1 cellular context compared by ENCODE assay signal in the genomic region with DNA sequence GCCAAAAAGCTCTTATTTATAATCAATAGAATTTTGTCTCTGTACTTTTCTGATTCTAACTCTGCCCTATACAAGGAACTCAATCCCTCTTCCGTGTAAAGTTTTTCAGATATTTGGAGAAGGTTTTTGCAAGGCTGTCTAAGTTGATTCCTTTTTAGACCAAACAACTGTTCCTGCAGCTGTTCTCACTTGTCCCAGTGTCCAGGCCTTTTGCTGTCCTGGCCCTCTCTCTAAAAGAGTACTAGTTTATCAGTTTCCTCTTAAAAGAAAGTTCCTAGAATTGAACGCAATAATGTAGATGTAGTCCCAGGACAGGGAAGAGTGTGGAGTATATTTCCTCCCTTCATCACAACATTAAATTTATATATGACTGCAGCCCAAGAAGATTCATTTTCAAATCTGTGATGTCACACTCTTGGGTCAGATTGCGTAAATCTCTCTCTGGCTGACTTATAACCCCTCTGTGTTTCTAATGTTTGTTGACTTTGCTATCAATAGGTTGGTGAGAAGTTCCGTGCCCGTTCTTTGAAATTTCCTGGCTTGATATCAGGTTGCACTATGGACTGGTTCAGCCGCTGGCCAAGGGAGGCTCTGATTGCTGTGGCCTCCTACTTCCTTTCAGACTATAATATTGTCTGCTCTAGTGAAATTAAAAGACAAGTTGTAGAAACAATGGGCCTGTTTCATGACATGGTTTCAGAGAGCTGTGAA.
TF ChIP-seq lines count a peak whose summit lies in the region.

No MANE protein-coding gene starts in this region.

TF ChIP-seq in GM23338, 12 proteins besides CTCF, POLR2A, EP300 and RAD21 (continued from another document):
- TF ChIP-seq, protein P1, sequence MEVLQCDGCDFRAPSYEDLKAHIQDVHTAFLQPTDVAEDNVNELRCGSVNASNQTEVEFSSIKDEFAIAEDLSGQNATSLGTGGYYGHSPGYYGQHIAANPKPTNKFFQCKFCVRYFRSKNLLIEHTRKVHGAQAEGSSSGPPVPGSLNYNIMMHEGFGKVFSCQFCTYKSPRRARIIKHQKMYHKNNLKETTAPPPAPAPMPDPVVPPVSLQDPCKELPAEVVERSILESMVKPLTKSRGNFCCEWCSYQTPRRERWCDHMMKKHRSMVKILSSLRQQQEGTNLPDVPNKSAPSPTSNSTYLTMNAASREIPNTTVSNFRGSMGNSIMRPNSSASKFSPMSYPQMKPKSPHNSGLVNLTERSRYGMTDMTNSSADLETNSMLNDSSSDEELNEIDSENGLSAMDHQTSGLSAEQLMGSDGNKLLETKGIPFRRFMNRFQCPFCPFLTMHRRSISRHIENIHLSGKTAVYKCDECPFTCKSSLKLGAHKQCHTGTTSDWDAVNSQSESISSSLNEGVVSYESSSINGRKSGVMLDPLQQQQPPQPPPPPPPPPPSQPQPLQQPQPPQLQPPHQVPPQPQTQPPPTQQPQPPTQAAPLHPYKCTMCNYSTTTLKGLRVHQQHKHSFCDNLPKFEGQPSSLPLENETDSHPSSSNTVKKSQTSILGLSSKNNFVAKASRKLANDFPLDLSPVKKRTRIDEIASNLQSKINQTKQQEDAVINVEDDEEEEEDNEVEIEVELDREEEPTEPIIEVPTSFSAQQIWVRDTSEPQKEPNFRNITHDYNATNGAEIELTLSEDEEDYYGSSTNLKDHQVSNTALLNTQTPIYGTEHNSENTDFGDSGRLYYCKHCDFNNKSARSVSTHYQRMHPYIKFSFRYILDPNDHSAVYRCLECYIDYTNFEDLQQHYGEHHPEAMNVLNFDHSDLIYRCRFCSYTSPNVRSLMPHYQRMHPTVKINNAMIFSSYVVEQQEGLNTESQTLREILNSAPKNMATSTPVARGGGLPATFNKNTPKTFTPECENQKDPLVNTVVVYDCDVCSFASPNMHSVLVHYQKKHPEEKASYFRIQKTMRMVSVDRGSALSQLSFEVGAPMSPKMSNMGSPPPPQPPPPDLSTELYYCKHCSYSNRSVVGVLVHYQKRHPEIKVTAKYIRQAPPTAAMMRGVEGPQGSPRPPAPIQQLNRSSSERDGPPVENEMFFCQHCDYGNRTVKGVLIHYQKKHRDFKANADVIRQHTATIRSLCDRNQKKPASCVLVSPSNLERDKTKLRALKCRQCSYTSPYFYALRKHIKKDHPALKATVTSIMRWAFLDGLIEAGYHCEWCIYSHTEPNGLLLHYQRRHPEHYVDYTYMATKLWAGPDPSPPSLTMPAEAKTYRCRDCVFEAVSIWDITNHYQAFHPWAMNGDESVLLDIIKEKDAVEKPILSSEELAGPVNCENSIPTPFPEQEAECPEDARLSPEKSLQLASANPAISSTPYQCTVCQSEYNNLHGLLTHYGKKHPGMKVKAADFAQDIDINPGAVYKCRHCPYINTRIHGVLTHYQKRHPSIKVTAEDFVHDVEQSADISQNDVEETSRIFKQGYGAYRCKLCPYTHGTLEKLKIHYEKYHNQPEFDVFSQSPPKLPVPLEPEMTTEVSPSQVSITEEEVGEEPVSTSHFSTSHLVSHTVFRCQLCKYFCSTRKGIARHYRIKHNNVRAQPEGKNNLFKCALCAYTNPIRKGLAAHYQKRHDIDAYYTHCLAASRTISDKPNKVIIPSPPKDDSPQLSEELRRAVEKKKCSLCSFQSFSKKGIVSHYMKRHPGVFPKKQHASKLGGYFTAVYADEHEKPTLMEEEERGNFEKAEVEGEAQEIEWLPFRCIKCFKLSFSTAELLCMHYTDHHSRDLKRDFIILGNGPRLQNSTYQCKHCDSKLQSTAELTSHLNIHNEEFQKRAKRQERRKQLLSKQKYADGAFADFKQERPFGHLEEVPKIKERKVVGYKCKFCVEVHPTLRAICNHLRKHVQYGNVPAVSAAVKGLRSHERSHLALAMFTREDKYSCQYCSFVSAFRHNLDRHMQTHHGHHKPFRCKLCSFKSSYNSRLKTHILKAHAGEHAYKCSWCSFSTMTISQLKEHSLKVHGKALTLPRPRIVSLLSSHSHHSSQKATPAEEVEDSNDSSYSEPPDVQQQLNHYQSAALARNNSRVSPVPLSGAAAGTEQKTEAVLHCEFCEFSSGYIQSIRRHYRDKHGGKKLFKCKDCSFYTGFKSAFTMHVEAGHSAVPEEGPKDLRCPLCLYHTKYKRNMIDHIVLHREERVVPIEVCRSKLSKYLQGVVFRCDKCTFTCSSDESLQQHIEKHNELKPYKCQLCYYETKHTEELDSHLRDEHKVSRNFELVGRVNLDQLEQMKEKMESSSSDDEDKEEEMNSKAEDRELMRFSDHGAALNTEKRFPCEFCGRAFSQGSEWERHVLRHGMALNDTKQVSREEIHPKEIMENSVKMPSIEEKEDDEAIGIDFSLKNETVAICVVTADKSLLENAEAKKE (CRISPR knock-in tag; IDR thresholded peaks at IDR 0.05): no peak
- TF ChIP-seq, protein P2, sequence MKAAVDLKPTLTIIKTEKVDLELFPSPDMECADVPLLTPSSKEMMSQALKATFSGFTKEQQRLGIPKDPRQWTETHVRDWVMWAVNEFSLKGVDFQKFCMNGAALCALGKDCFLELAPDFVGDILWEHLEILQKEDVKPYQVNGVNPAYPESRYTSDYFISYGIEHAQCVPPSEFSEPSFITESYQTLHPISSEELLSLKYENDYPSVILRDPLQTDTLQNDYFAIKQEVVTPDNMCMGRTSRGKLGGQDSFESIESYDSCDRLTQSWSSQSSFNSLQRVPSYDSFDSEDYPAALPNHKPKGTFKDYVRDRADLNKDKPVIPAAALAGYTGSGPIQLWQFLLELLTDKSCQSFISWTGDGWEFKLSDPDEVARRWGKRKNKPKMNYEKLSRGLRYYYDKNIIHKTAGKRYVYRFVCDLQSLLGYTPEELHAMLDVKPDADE (IDR thresholded peaks at IDR 0.05): no peak
- no peak for TF ChIP-seq JUNB (IDR thresholded peaks at IDR 0.05; ENCODE audit: unreplicated experiment)
- no peak for TF ChIP-seq EZH2 (IDR thresholded peaks at IDR 0.05; ENCODE audit: low read depth, unreplicated experiment)
- TF ChIP-seq CREB1 (CRISPR knock-in tag; IDR thresholded peaks at IDR 0.05; ENCODE audit: low read depth): no peak
- no peak for TF ChIP-seq EZH2phosphoT487 (IDR thresholded peaks at IDR 0.05; ENCODE audit: unreplicated experiment)
- TF ChIP-seq ZNF114 (CRISPR knock-in tag; IDR thresholded peaks at IDR 0.05): no peak
- TF ChIP-seq POLR2AphosphoS5 (IDR thresholded peaks at IDR 0.05; ENCODE audit: low read depth): no peak
- TF ChIP-seq ZNF331 (CRISPR knock-in tag; IDR thresholded peaks at IDR 0.05; ENCODE audit: low read depth): no peak
- TF ChIP-seq NANOG (IDR thresholded peaks at IDR 0.05; ENCODE audit: borderline replicate concordance): no peak
- TF ChIP-seq STAT1 (IDR thresholded peaks at IDR 0.05; ENCODE audit: unreplicated experiment): no peak
TF ChIP-seq in GM23338: peak in this region for 0.
